In genomic region chr10:82865366-82865765, GRCh38 we compare ENCODE assay signal across 25 cellular contexts.
"Had no signal": no experiment of that assay in that cellular context is flagged by ENCODE, and none has a peak within 500 bp of the region (broad histone marks: within the 10 kb centered on the region; RNA-seq: fewer than 3 reads in every experiment).

No MANE protein-coding gene starts in this region.

- H3K27ac Mint-ChIP-seq: dendritic cell treated with granulocyte-macrophage colony-stimulating factor and Interleukin-4, amounts not matched to agents 40 ng/mL and 50 ng/mL, for 4 days; effector memory CD8-positive, alpha-beta T cell; endodermal cell had no signal

- H3K27me3 ChIP-seq: colonic mucosa, dorsolateral prefrontal cortex, esophagus muscularis mucosa, esophagus squamous epithelium, foreskin keratinocyte, gastrocnemius medialis, gastroesophageal sphincter, heart left ventricle had no signal

- DNase-seq: colonic mucosa; cortex of kidney; dermis blood vessel endothelial cell; dorsolateral prefrontal cortex; effector CD4-positive, alpha-beta T cell; effector CD8-positive, alpha-beta T cell; effector memory CD4-positive, alpha-beta T cell; effector memory CD8-positive, alpha-beta T cell; endodermal cell; erythroblast; esophagus squamous epithelium; foreskin fibroblast; foreskin keratinocyte; foreskin melanocyte; gastrocnemius medialis; glutamatergic neuron; head of caudate nucleus; heart left ventricle; heart right ventricle had no signal

- H3K27ac ChIP-seq: colonic mucosa, coronary artery, dorsolateral prefrontal cortex, epithelial cell of prostate, esophagus muscularis mucosa, esophagus squamous epithelium, foreskin keratinocyte, gastrocnemius medialis, gastroesophageal sphincter, heart right ventricle had no signal

- H3K36me3 ChIP-seq: colonic mucosa, esophagus muscularis mucosa, esophagus squamous epithelium, gastrocnemius medialis, gastroesophageal sphincter, heart left ventricle, heart right ventricle had no signal

- H3K9me3 Mint-ChIP-seq: endodermal cell had no signal

- H3K4me3 Mint-ChIP-seq: dendritic cell treated with granulocyte-macrophage colony-stimulating factor and Interleukin-4, amounts not matched to agents 40 ng/mL and 50 ng/mL, for 4 days; effector memory CD8-positive, alpha-beta T cell; endodermal cell had no signal

- H3K4me1 ChIP-seq: colonic mucosa, esophagus muscularis mucosa, esophagus squamous epithelium, foreskin keratinocyte, gastrocnemius medialis, gastroesophageal sphincter, heart left ventricle, heart right ventricle had no signal

- H3K9me3 ChIP-seq: colonic mucosa, esophagus muscularis mucosa, esophagus squamous epithelium, gastrocnemius medialis, gastroesophageal sphincter, heart right ventricle had no signal

- H3K4me3 ChIP-seq: colonic mucosa, coronary artery, dorsolateral prefrontal cortex, esophagus muscularis mucosa, esophagus squamous epithelium, gastrocnemius medialis, gastroesophageal sphincter, heart left ventricle, heart right ventricle had no signal

- ATAC-seq: effector memory CD8-positive, alpha-beta T cell; esophagus mucosa; foreskin keratinocyte; gastrocnemius medialis; gastroesophageal sphincter; heart left ventricle; heart right ventricle had no signal

- H3K27me3 Mint-ChIP-seq: dendritic cell treated with granulocyte-macrophage colony-stimulating factor and Interleukin-4, amounts not matched to agents 40 ng/mL and 50 ng/mL, for 4 days; effector memory CD8-positive, alpha-beta T cell had no signal

- H3K4me1 Mint-ChIP-seq: endodermal cell had no signal
